In the genomic region with DNA sequence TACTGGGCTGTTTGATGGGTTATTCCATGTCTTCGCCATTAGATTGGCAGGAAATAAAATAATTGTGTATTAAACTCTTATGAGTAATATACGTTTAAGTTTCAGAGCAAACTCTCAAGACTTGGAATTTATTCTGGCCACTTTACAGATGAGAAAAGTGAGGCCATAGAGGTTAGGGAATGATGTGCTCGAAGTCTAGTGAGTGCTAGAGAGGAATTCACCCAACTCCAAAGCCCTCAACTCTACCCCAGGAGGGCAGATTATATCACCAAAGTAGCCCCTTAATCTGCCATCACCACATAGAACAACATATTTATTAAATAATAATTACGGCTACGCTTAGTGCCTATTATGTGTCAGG, we compare ENCODE assay signal across 1 cellular context.
A peak's percentile ranks its signal among the peaks of the same experiment; 100 is the strongest.
TF ChIP-seq lines count a peak whose summit lies in the region.

No MANE protein-coding gene starts in this region.

TF ChIP-seq in K562, 482 proteins besides CTCF, POLR2A, EP300 and RAD21 (continued from another document):
- TF ChIP-seq RBM25 (IDR thresholded peaks at IDR 0.05; ENCODE audit: low read depth, low read length, severe bottlenecking) (peak; percentile 77), NFATC3 (IDR thresholded peaks at IDR 0.05) (no peak), MEF2D (tag; conservative IDR thresholded peaks at IDR 0.05; ENCODE audit: low read depth) (no peak), PRPF4 (IDR thresholded peaks at IDR 0.05; ENCODE audit: insufficient read depth, low read depth, low read length, poor library complexity, severe bottlenecking) (no peak), ZNF212 (CRISPR knock-in tag; IDR thresholded peaks at IDR 0.05) (no peak), BACH1 (tag; IDR thresholded peaks at IDR 0.05) (no peak), CBX1 (IDR thresholded peaks at IDR 0.05; ENCODE audit: low read depth) (peak; percentile 16), SMARCA5 (IDR thresholded peaks at IDR 0.05) (no peak), PTRF (tag; IDR thresholded peaks at IDR 0.05) (no peak), ZNF133 (CRISPR knock-in tag; IDR thresholded peaks at IDR 0.05) (no peak), ERF (CRISPR knock-in tag; IDR thresholded peaks at IDR 0.05) (no peak), FOXJ3 (CRISPR knock-in tag; IDR thresholded peaks at IDR 0.05) (no peak), KAT2B (IDR thresholded peaks at IDR 0.05; ENCODE audit: low read depth, low read length) (no peak), ZNF217 (CRISPR knock-in tag; IDR thresholded peaks at IDR 0.05) (no peak), STAT5A (IDR thresholded peaks at IDR 0.05; ENCODE audit: borderline replicate concordance, low read length) (no peak), MCM2 (IDR thresholded peaks at IDR 0.05; ENCODE audit: low read depth) (no peak), KDM1A (IDR thresholded peaks at IDR 0.05) (peak; percentile 39 to 67; a peak in 3 of 4 replicates), ZKSCAN3 (CRISPR knock-in tag; IDR thresholded peaks at IDR 0.05) (no peak), EWSR1 (IDR thresholded peaks at IDR 0.05; ENCODE audit: borderline replicate concordance, low read depth, partially characterized antibody) (no peak), PHTF2 (CRISPR knock-in tag; IDR thresholded peaks at IDR 0.05) (no peak), KLF13 (tag; IDR thresholded peaks at IDR 0.05; ENCODE audit: borderline replicate concordance, low read depth) (no peak), SMAD3 (CRISPR knock-in tag; conservative IDR thresholded peaks at IDR 0.05) (no peak)
- TF ChIP-seq, protein P1, sequence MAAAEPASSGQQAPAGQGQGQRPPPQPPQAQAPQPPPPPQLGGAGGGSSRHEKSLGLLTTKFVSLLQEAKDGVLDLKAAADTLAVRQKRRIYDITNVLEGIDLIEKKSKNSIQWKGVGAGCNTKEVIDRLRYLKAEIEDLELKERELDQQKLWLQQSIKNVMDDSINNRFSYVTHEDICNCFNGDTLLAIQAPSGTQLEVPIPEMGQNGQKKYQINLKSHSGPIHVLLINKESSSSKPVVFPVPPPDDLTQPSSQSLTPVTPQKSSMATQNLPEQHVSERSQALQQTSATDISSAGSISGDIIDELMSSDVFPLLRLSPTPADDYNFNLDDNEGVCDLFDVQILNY (CRISPR knock-in tag; IDR thresholded peaks at IDR 0.05) = no peak
- TF ChIP-seq, protein P2, sequence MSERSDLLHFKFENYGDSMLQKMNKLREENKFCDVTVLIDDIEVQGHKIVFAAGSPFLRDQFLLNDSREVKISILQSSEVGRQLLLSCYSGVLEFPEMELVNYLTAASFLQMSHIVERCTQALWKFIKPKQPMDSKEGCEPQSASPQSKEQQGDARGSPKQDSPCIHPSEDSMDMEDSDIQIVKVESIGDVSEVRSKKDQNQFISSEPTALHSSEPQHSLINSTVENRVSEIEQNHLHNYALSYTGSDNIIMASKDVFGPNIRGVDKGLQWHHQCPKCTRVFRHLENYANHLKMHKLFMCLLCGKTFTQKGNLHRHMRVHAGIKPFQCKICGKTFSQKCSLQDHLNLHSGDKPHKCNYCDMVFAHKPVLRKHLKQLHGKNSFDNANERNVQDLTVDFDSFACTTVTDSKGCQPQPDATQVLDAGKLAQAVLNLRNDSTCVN (CRISPR knock-in tag; IDR thresholded peaks at IDR 0.05) = no peak
- TF ChIP-seq, protein P3, sequence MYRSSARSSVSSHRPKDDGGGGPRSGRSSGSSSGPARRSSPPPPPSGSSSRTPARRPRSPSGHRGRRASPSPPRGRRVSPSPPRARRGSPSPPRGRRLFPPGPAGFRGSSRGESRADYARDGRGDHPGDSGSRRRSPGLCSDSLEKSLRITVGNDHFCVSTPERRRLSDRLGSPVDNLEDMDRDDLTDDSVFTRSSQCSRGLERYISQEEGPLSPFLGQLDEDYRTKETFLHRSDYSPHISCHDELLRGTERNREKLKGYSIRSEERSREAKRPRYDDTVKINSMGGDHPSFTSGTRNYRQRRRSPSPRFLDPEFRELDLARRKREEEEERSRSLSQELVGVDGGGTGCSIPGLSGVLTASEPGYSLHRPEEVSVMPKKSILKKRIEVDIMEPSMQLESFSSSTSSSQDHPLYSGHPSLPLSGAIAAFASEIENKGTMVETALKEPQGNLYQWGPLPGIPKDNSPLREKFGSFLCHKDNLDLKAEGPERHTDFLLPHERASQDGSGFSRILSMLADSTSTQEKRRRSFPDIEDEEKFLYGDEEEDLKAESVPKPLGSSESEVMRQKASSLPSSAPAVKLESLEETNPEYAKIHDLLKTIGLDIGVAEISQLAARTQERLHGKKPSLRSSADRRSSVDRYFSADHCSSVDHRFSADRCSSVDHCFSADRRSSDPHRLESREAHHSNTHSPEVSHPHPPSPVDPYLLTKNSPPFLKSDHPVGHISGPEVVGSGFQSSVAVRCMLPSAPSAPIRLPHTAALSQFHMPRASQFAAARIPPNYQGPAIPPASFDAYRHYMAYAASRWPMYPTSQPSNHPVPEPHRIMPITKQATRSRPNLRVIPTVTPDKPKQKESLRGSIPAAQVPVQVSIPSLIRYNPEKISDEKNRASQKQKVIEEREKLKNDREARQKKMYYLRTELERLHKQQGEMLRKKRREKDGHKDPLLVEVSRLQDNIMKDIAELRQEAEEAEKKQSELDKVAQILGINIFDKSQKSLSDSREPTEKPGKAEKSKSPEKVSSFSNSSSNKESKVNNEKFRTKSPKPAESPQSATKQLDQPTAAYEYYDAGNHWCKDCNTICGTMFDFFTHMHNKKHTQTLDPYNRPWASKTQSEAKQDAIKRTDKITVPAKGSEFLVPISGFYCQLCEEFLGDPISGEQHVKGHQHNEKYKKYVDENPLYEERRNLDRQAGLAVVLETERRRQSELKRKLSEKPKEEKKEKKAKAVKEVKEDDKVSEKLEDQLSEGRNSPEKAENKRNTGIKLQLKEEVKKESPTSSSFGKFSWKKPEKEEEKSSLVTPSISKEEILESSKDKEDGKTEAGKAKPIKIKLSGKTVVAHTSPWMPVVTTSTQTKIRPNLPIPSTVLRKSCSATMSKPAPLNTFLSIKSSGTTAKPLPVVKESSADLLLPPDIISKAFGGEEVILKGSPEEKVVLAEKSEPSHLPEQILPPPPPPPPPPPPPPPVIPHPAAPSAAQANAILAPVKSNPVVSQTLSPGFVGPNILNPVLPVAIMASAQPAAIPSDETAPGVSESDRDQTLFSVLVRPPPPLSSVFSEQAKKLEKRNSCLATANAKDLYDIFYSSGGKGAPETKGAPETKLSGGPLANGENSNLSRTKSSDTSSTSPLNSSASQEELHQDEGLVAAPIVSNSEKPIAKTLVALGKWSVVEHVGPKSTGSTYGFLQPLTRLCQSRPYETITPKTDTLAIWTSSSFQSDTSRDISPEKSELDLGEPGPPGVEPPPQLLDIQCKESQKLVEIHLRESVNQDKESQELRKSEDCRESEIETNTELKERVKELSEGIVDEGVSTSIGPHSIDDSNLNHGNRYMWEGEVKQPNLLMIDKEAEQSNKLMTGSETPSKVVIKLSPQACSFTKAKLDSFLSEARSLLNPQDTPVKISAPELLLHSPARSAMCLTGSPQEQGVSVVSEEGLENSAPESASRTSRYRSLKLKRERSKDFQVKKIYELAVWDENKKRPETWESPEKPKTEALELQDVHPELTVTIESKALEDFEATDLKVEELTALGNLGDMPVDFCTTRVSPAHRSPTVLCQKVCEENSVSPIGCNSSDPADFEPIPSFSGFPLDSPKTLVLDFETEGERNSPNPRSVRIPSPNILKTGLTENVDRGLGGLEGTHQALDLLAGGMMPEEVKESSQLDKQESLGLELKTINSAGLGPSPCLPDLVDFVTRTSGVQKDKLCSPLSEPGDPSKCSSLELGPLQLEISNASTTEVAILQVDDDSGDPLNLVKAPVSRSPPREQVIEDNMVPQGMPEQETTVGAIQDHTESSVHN (IDR thresholded peaks at IDR 0.05; ENCODE audit: borderline replicate concordance in 1 of 2, low read depth in 1 of 2) = no peak
- TF ChIP-seq, protein P4, sequence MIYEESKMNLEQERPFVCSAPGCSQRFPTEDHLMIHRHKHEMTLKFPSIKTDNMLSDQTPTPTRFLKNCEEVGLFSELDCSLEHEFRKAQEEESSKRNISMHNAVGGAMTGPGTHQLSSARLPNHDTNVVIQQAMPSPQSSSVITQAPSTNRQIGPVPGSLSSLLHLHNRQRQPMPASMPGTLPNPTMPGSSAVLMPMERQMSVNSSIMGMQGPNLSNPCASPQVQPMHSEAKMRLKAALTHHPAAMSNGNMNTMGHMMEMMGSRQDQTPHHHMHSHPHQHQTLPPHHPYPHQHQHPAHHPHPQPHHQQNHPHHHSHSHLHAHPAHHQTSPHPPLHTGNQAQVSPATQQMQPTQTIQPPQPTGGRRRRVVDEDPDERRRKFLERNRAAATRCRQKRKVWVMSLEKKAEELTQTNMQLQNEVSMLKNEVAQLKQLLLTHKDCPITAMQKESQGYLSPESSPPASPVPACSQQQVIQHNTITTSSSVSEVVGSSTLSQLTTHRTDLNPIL (CRISPR knock-in tag; IDR thresholded peaks at IDR 0.05) = no peak
- TF ChIP-seq, protein P5, sequence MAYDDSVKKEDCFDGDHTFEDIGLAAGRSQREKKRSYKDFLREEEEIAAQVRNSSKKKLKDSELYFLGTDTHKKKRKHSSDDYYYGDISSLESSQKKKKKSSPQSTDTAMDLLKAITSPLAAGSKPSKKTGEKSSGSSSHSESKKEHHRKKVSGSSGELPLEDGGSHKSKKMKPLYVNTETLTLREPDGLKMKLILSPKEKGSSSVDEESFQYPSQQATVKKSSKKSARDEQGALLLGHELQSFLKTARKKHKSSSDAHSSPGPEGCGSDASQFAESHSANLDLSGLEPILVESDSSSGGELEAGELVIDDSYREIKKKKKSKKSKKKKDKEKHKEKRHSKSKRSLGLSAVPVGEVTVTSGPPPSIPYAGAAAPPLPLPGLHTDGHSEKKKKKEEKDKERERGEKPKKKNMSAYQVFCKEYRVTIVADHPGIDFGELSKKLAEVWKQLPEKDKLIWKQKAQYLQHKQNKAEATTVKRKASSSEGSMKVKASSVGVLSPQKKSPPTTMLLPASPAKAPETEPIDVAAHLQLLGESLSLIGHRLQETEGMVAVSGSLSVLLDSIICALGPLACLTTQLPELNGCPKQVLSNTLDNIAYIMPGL (CRISPR knock-in tag; IDR thresholded peaks at IDR 0.05) = no peak
- TF ChIP-seq, protein P6, sequence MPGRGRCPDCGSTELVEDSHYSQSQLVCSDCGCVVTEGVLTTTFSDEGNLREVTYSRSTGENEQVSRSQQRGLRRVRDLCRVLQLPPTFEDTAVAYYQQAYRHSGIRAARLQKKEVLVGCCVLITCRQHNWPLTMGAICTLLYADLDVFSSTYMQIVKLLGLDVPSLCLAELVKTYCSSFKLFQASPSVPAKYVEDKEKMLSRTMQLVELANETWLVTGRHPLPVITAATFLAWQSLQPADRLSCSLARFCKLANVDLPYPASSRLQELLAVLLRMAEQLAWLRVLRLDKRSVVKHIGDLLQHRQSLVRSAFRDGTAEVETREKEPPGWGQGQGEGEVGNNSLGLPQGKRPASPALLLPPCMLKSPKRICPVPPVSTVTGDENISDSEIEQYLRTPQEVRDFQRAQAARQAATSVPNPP (IDR thresholded peaks at IDR 0.05; ENCODE audit: borderline replicate concordance, insufficient read depth, insufficient read length) = no peak
- TF ChIP-seq, protein P7, sequence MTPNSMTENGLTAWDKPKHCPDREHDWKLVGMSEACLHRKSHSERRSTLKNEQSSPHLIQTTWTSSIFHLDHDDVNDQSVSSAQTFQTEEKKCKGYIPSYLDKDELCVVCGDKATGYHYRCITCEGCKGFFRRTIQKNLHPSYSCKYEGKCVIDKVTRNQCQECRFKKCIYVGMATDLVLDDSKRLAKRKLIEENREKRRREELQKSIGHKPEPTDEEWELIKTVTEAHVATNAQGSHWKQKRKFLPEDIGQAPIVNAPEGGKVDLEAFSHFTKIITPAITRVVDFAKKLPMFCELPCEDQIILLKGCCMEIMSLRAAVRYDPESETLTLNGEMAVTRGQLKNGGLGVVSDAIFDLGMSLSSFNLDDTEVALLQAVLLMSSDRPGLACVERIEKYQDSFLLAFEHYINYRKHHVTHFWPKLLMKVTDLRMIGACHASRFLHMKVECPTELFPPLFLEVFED (CRISPR knock-in tag; conservative IDR thresholded peaks at IDR 0.05) = 0 out of 2 replicates have a peak, but pooled peaks have one; percentile 1
- TF ChIP-seq, protein P8, sequence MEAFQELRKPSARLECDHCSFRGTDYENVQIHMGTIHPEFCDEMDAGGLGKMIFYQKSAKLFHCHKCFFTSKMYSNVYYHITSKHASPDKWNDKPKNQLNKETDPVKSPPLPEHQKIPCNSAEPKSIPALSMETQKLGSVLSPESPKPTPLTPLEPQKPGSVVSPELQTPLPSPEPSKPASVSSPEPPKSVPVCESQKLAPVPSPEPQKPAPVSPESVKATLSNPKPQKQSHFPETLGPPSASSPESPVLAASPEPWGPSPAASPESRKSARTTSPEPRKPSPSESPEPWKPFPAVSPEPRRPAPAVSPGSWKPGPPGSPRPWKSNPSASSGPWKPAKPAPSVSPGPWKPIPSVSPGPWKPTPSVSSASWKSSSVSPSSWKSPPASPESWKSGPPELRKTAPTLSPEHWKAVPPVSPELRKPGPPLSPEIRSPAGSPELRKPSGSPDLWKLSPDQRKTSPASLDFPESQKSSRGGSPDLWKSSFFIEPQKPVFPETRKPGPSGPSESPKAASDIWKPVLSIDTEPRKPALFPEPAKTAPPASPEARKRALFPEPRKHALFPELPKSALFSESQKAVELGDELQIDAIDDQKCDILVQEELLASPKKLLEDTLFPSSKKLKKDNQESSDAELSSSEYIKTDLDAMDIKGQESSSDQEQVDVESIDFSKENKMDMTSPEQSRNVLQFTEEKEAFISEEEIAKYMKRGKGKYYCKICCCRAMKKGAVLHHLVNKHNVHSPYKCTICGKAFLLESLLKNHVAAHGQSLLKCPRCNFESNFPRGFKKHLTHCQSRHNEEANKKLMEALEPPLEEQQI (IDR thresholded peaks at IDR 0.05) = no peak
- TF ChIP-seq, protein P9, sequence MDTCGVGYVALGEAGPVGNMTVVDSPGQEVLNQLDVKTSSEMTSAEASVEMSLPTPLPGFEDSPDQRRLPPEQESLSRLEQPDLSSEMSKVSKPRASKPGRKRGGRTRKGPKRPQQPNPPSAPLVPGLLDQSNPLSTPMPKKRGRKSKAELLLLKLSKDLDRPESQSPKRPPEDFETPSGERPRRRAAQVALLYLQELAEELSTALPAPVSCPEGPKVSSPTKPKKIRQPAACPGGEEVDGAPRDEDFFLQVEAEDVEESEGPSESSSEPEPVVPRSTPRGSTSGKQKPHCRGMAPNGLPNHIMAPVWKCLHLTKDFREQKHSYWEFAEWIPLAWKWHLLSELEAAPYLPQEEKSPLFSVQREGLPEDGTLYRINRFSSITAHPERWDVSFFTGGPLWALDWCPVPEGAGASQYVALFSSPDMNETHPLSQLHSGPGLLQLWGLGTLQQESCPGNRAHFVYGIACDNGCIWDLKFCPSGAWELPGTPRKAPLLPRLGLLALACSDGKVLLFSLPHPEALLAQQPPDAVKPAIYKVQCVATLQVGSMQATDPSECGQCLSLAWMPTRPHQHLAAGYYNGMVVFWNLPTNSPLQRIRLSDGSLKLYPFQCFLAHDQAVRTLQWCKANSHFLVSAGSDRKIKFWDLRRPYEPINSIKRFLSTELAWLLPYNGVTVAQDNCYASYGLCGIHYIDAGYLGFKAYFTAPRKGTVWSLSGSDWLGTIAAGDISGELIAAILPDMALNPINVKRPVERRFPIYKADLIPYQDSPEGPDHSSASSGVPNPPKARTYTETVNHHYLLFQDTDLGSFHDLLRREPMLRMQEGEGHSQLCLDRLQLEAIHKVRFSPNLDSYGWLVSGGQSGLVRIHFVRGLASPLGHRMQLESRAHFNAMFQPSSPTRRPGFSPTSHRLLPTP (IDR thresholded peaks at IDR 0.05; ENCODE audit: borderline replicate concordance, extremely low read depth, insufficient read length) = no peak
